ENCODE assay signal across 1 cellular context in the genomic region with DNA sequence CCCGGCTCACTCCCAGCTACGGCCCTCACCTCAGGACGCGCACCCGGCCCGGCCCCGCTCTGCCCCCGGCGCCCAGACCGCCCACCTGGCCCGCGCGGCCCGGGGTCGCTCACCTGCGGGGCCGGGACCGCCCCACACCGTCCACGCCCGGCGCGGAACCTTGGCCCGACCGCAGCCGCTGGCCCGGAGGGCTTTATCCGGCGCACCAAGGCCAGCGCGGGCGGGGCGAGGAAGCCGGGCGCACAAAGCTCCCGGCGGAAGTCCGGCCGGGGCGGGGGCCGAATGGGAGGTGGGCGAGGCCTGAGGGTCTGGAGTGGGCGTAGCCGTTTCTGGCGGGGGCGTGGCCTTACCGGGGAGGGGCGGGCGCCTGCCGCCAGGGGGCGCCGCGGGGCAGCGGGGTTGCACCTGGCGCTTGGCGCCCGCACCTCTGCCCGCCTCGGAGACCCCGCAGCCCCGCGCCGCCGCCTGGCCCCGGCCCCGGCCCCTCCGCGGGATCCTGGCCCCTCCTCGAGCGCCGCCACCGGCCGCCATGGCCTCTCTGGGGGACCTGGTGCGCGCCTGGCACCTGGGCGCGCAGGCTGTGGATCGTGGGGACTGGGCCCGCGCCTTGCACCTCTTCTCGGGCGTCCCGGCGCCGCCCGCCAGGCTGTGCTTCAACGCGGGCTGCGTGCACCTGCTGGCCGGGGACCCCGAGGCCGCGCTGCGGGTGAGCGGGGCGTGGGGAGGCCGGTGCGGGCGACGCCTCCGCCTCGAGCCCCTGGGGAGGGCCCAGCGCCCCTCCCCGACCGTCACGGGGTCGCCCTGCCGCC.
TF ChIP-seq lines count a peak whose summit lies in the region.

A gene with protein sequence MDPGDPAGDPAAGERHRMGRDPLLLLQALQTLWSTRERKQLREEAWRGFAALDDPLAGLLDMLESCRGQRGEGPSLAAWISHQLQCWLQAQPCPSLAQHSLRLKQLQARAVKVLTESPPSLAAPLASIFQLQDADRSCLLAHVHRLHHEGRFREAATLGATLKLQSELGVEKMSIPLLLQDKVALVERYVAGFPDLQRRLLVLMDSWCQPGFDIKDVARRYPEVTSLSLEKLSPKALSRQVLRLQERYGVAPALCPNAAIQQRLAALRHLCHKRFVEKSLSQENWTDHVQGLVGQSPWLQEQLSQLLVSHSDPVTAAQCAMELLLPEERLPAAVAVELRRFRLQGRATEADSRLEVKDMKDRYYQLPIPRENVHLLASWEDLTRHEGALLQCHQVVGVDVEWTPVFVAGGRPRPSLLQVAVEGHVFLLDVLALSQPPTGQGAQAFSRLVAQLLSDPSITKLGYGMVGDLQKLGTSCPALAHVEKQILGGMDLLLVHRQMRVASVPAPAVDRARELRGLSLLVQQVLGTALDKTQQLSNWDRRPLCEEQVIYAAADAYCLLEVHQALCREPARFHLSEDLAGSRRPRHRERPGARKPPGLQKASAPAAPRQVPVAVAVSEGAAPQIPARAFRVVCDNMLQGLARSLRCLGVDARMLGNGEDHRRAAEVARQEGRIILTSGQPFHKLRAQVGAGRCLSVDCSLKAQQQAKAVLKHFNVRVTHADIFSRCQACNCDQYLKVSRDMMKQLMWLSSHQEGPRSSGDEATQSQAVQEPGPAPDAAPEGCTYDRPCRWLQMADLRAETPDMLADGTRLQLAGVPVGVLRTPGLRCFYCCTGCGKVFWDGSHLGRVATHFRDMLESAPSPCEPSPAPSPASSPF (minus strand): TSS at position 162 of the 809 bp plus-strand sequence. CDS start 27,805 bp downstream, outside the sequence.
A gene with protein sequence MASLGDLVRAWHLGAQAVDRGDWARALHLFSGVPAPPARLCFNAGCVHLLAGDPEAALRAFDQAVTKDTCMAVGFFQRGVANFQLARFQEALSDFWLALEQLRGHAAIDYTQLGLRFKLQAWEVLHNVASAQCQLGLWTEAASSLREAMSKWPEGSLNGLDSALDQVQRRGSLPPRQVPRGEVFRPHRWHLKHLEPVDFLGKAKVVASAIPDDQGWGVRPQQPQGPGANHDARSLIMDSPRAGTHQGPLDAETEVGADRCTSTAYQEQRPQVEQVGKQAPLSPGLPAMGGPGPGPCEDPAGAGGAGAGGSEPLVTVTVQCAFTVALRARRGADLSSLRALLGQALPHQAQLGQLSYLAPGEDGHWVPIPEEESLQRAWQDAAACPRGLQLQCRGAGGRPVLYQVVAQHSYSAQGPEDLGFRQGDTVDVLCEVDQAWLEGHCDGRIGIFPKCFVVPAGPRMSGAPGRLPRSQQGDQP (plus strand): TSS at position 393 of the 809 bp plus-strand sequence. CDS start 137 bp downstream, at position 530.

TF ChIP-seq in HCT116, 20 proteins besides CTCF, POLR2A, EP300 and RAD21 (continued from another document):
- TF ChIP-seq, protein P1, sequence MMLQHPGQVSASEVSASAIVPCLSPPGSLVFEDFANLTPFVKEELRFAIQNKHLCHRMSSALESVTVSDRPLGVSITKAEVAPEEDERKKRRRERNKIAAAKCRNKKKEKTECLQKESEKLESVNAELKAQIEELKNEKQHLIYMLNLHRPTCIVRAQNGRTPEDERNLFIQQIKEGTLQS (IDR thresholded peaks at IDR 0.05): no peak
- no peak for TF ChIP-seq CEBPB (IDR thresholded peaks at IDR 0.05; ENCODE audit: low read depth)
- TF ChIP-seq, protein P2, sequence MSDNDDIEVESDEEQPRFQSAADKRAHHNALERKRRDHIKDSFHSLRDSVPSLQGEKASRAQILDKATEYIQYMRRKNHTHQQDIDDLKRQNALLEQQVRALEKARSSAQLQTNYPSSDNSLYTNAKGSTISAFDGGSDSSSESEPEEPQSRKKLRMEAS (IDR thresholded peaks at IDR 0.05): no peak
- no peak for TF ChIP-seq SP1 (IDR thresholded peaks at IDR 0.05; ENCODE audit: low read depth)
- TF ChIP-seq ZNF274 (IDR thresholded peaks at IDR 0.05; ENCODE audit: low read depth, low read length): no peak
- TF ChIP-seq SIN3A (IDR thresholded peaks at IDR 0.05; ENCODE audit: low read depth): no peak
- no peak for TF ChIP-seq EZH2phosphoT487 (IDR thresholded peaks at IDR 0.05; ENCODE audit: borderline replicate concordance)
- TF ChIP-seq YY1 (IDR thresholded peaks at IDR 0.05; ENCODE audit: extremely low read depth, insufficient replicate concordance, low read depth, low read length): peak; percentile 86
- TF ChIP-seq EZH2 (IDR thresholded peaks at IDR 0.05): no peak
- peak; percentile 92 for TF ChIP-seq TCF7L2 (IDR thresholded peaks at IDR 0.05; ENCODE audit: borderline replicate concordance, extremely low read depth, insufficient read depth, insufficient read length)
- TF ChIP-seq FOSL1 (IDR thresholded peaks at IDR 0.05; ENCODE audit: low read depth): no peak
- TF ChIP-seq, protein P3, sequence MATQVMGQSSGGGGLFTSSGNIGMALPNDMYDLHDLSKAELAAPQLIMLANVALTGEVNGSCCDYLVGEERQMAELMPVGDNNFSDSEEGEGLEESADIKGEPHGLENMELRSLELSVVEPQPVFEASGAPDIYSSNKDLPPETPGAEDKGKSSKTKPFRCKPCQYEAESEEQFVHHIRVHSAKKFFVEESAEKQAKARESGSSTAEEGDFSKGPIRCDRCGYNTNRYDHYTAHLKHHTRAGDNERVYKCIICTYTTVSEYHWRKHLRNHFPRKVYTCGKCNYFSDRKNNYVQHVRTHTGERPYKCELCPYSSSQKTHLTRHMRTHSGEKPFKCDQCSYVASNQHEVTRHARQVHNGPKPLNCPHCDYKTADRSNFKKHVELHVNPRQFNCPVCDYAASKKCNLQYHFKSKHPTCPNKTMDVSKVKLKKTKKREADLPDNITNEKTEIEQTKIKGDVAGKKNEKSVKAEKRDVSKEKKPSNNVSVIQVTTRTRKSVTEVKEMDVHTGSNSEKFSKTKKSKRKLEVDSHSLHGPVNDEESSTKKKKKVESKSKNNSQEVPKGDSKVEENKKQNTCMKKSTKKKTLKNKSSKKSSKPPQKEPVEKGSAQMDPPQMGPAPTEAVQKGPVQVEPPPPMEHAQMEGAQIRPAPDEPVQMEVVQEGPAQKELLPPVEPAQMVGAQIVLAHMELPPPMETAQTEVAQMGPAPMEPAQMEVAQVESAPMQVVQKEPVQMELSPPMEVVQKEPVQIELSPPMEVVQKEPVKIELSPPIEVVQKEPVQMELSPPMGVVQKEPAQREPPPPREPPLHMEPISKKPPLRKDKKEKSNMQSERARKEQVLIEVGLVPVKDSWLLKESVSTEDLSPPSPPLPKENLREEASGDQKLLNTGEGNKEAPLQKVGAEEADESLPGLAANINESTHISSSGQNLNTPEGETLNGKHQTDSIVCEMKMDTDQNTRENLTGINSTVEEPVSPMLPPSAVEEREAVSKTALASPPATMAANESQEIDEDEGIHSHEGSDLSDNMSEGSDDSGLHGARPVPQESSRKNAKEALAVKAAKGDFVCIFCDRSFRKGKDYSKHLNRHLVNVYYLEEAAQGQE (IDR thresholded peaks at IDR 0.05; ENCODE audit: low read depth): no peak
- peak; percentile 67 for TF ChIP-seq POLR2AphosphoS5 (IDR thresholded peaks at IDR 0.05; ENCODE audit: low read depth, low read length)
- no peak for TF ChIP-seq ELF1 (IDR thresholded peaks at IDR 0.05; ENCODE audit: borderline replicate concordance, low read depth)
- TF ChIP-seq JUND (IDR thresholded peaks at IDR 0.05): no peak
- TF ChIP-seq, protein P4, sequence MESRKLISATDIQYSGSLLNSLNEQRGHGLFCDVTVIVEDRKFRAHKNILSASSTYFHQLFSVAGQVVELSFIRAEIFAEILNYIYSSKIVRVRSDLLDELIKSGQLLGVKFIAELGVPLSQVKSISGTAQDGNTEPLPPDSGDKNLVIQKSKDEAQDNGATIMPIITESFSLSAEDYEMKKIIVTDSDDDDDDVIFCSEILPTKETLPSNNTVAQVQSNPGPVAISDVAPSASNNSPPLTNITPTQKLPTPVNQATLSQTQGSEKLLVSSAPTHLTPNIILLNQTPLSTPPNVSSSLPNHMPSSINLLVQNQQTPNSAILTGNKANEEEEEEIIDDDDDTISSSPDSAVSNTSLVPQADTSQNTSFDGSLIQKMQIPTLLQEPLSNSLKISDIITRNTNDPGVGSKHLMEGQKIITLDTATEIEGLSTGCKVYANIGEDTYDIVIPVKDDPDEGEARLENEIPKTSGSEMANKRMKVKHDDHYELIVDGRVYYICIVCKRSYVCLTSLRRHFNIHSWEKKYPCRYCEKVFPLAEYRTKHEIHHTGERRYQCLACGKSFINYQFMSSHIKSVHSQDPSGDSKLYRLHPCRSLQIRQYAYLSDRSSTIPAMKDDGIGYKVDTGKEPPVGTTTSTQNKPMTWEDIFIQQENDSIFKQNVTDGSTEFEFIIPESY (IDR thresholded peaks at IDR 0.05; ENCODE audit: extremely low read depth, insufficient replicate concordance, low read length): no peak
